ENCODE assay signal across 1 cellular context in genomic region chr19:55439052-55439451, GRCh38.
TF ChIP-seq lines count a peak whose summit lies in the region.

No MANE protein-coding gene starts in this region.

TF ChIP-seq in GM23338, 12 proteins besides CTCF, POLR2A, EP300 and RAD21 (continued from another document):
- TF ChIP-seq REST (IDR thresholded peaks at IDR 0.05; ENCODE audit: unreplicated experiment) (no peak), ZNF462 (CRISPR knock-in tag; IDR thresholded peaks at IDR 0.05) (no peak)
